ENCODE assay signal across 1 cellular context in genomic region chr10:87794285-87794684, GRCh38.
TF ChIP-seq lines count a peak whose summit lies in the region.

No MANE protein-coding gene starts in this region.

TF ChIP-seq in GM12878, 131 proteins besides CTCF, POLR2A, EP300 and RAD21 (continued from another document):
- TF ChIP-seq, protein P1, sequence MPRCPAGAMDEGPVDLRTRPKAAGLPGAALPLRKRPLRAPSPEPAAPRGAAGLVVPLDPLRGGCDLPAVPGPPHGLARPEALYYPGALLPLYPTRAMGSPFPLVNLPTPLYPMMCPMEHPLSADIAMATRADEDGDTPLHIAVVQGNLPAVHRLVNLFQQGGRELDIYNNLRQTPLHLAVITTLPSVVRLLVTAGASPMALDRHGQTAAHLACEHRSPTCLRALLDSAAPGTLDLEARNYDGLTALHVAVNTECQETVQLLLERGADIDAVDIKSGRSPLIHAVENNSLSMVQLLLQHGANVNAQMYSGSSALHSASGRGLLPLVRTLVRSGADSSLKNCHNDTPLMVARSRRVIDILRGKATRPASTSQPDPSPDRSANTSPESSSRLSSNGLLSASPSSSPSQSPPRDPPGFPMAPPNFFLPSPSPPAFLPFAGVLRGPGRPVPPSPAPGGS (IDR thresholded peaks at IDR 0.05; ENCODE audit: borderline replicate concordance, insufficient read depth, low read depth, low read length, poor library complexity, severe bottlenecking): no peak
- peak; percentile 77 for TF ChIP-seq IKZF1 (conservative IDR thresholded peaks at IDR 0.05)
- TF ChIP-seq RUNX3 (IDR thresholded peaks at IDR 0.05; ENCODE audit: low read length): peak; percentile 80
- no peak for TF ChIP-seq SREBF1 (IDR thresholded peaks at IDR 0.05; ENCODE audit: low read length)
- TF ChIP-seq MEF2A (IDR thresholded peaks at IDR 0.05; ENCODE audit: insufficient read depth, low read depth, low read length): peak; percentile 87
- TF ChIP-seq, protein P2, sequence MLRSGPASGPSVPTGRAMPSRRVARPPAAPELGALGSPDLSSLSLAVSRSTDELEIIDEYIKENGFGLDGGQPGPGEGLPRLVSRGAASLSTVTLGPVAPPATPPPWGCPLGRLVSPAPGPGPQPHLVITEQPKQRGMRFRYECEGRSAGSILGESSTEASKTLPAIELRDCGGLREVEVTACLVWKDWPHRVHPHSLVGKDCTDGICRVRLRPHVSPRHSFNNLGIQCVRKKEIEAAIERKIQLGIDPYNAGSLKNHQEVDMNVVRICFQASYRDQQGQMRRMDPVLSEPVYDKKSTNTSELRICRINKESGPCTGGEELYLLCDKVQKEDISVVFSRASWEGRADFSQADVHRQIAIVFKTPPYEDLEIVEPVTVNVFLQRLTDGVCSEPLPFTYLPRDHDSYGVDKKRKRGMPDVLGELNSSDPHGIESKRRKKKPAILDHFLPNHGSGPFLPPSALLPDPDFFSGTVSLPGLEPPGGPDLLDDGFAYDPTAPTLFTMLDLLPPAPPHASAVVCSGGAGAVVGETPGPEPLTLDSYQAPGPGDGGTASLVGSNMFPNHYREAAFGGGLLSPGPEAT (IDR thresholded peaks at IDR 0.05; ENCODE audit: low read depth): peak; percentile 63; the same call in 1 of the 2 replicates
- TF ChIP-seq JUNB (IDR thresholded peaks at IDR 0.05): peak; percentile 34
- peak; percentile 81 for TF ChIP-seq NFIC (IDR thresholded peaks at IDR 0.05; ENCODE audit: low read depth, low read length)
- peak; percentile 54; the same call in 1 of the 2 replicates for TF ChIP-seq ATF2 (IDR thresholded peaks at IDR 0.05; ENCODE audit: low read length)
- TF ChIP-seq MEF2B (IDR thresholded peaks at IDR 0.05; ENCODE audit: partially characterized antibody, poor library complexity, severe bottlenecking): peak; percentile 95
- TF ChIP-seq FOXM1 (IDR thresholded peaks at IDR 0.05; ENCODE audit: low read depth, low read length): no peak; the same call in 1 of the 2 replicates
- TF ChIP-seq KAT2A (conservative IDR thresholded peaks at IDR 0.05; ENCODE audit: control insufficient read depth, low read depth, low read length): no peak
- no peak for TF ChIP-seq ZNF217 (IDR thresholded peaks at IDR 0.05)
- no peak for TF ChIP-seq CUX1 (IDR thresholded peaks at IDR 0.05; ENCODE audit: insufficient replicate concordance, low read depth, low read length)
- no peak for TF ChIP-seq ATF7 (IDR thresholded peaks at IDR 0.05; ENCODE audit: low read depth)
- peak; percentile 54; the same call in 1 of the 2 replicates for TF ChIP-seq CREM (IDR thresholded peaks at IDR 0.05; ENCODE audit: low read depth)
- TF ChIP-seq MYC (IDR thresholded peaks at IDR 0.05; ENCODE audit: insufficient read depth, insufficient read length, insufficient replicate concordance, low read length, severe bottlenecking): no peak
- TF ChIP-seq REST (IDR thresholded peaks at IDR 0.05; ENCODE audit: low read depth, low read length): no peak
- TF ChIP-seq GATAD2B (conservative IDR thresholded peaks at IDR 0.05; ENCODE audit: low read depth): no peak
- TF ChIP-seq EED (IDR thresholded peaks at IDR 0.05; ENCODE audit: low read depth): peak; percentile 73
- TF ChIP-seq LARP7 (IDR thresholded peaks at IDR 0.05): no peak
- 0 out of 2 replicates have a peak, but pooled peaks have one; percentile 26 for TF ChIP-seq MTA2 (IDR thresholded peaks at IDR 0.05; ENCODE audit: low read depth)
- TF ChIP-seq ZBTB40 (IDR thresholded peaks at IDR 0.05; ENCODE audit: borderline replicate concordance): no peak
- no peak for TF ChIP-seq YY1 (IDR thresholded peaks at IDR 0.05; ENCODE audit: low read depth, low read length)
